In genomic region chr22:29040385-29041275, GRCh38 we compare ENCODE assay signal across 1 cellular context.
A peak's percentile ranks its signal among the peaks of the same experiment; 100 is the strongest.
TF ChIP-seq lines count a peak whose summit lies in the region.

No MANE protein-coding gene starts in this region.

TF ChIP-seq in IMR-90, 13 proteins besides CTCF, POLR2A, EP300 and RAD21 (continued from another document):
- TF ChIP-seq, protein P1, sequence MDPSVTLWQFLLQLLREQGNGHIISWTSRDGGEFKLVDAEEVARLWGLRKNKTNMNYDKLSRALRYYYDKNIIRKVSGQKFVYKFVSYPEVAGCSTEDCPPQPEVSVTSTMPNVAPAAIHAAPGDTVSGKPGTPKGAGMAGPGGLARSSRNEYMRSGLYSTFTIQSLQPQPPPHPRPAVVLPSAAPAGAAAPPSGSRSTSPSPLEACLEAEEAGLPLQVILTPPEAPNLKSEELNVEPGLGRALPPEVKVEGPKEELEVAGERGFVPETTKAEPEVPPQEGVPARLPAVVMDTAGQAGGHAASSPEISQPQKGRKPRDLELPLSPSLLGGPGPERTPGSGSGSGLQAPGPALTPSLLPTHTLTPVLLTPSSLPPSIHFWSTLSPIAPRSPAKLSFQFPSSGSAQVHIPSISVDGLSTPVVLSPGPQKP (IDR thresholded peaks at IDR 0.05; ENCODE audit: borderline replicate concordance, low read depth, low read length) = no peak
- TF ChIP-seq FOS (IDR thresholded peaks at IDR 0.05; ENCODE audit: low read depth, low read length) (no peak), CEBPB (IDR thresholded peaks at IDR 0.05; ENCODE audit: low read depth, low read length) (0 out of 2 replicates have a peak, but pooled peaks have one; percentile 22), MXI1 (IDR thresholded peaks at IDR 0.05; ENCODE audit: borderline replicate concordance, low read depth, low read length) (no peak), SMC3 (IDR thresholded peaks at IDR 0.05; ENCODE audit: low read depth, low read length) (peak; percentile 92), MAZ (IDR thresholded peaks at IDR 0.05; ENCODE audit: borderline replicate concordance, low read depth, low read length) (no peak)
